ENCODE assay signal across 1 cellular context in the genomic region with DNA sequence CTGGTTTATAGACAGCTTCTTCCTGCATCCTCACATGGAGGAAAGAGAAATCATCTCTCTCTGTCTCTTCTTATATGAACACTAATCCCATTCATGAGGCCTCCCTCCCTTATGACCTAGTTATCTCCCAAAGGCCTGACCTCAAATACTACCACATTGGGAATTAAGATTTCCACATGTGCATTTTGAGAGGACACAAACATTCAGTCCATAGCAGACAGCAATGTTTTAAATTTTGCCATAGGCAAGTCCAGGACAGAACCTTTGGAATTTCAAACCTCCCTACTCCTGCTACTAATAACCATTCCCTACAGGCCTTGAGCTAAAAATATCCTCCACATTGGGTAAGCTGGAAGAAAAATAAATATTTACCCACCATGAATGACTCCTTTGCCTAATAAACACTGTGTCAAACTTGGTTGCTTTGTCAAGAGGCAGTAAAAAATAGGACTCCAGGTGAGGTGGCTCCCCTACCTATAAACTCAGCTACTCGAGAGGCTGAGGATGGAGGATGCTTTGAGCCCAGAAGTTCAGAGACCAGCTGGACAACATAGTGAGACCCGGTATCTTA.
A peak's percentile ranks its signal among the peaks of the same experiment; 100 is the strongest.
TF ChIP-seq lines count a peak whose summit lies in the region.

No MANE protein-coding gene starts in this region.

TF ChIP-seq in HepG2, 621 proteins besides CTCF, POLR2A, EP300 and RAD21 (continued from another document and continues in another):
- TF ChIP-seq ZEB1 (IDR thresholded peaks at IDR 0.05; ENCODE audit: insufficient replicate concordance, low read depth) (no peak), ZFP62 (CRISPR knock-in tag; IDR thresholded peaks at IDR 0.05) (no peak), DPF2 (CRISPR knock-in tag; IDR thresholded peaks at IDR 0.05; ENCODE audit: borderline replicate concordance, low read depth) (peak; percentile 61; the same call in 1 of the 2 replicates), ZNF382 (CRISPR knock-in tag; IDR thresholded peaks at IDR 0.05; ENCODE audit: borderline replicate concordance) (no peak), TERF1 (CRISPR knock-in tag; IDR thresholded peaks at IDR 0.05) (no peak), ZNF761 (CRISPR knock-in tag; conservative IDR thresholded peaks at IDR 0.05) (no peak), GMEB2 (CRISPR knock-in tag; IDR thresholded peaks at IDR 0.05; ENCODE audit: low read depth) (no peak), ZNF644 (CRISPR knock-in tag; IDR thresholded peaks at IDR 0.05; ENCODE audit: low read depth) (peak; percentile 39; the same call in 1 of the 2 replicates), AHDC1 (CRISPR knock-in tag; IDR thresholded peaks at IDR 0.05; ENCODE audit: borderline replicate concordance) (peak; percentile 96), ZNF7 (CRISPR knock-in tag; IDR thresholded peaks at IDR 0.05) (no peak), GLI4 (CRISPR knock-in tag; IDR thresholded peaks at IDR 0.05; ENCODE audit: borderline replicate concordance) (no peak), ZNF605 (CRISPR knock-in tag; IDR thresholded peaks at IDR 0.05) (no peak), ZNF709 (CRISPR knock-in tag; IDR thresholded peaks at IDR 0.05) (no peak), MATR3 (CRISPR knock-in tag; IDR thresholded peaks at IDR 0.05) (no peak), SMAD9 (CRISPR knock-in tag; IDR thresholded peaks at IDR 0.05) (no peak), ETV6 (CRISPR knock-in tag; conservative IDR thresholded peaks at IDR 0.05) (no peak), ARID5B (CRISPR knock-in tag; IDR thresholded peaks at IDR 0.05) (peak; percentile 95), ZBTB7A (CRISPR knock-in tag; IDR thresholded peaks at IDR 0.05) (no peak), HCFC1 (IDR thresholded peaks at IDR 0.05; ENCODE audit: low read depth, low read length) (no peak), ZNF331 (CRISPR knock-in tag; IDR thresholded peaks at IDR 0.05) (no peak), SOX6 (IDR thresholded peaks at IDR 0.05) (no peak), SOX6 (CRISPR knock-in tag; IDR thresholded peaks at IDR 0.05) (peak; percentile 82), ZKSCAN8 (CRISPR knock-in tag; IDR thresholded peaks at IDR 0.05; ENCODE audit: borderline replicate concordance) (no peak), THAP11 (CRISPR knock-in tag; IDR thresholded peaks at IDR 0.05) (peak; percentile 40; the same call in 1 of the 2 replicates), CEBPG (CRISPR knock-in tag; IDR thresholded peaks at IDR 0.05) (peak; percentile 74), BCL6 (CRISPR knock-in tag; IDR thresholded peaks at IDR 0.05) (peak; percentile 78), GPN1 (CRISPR knock-in tag; IDR thresholded peaks at IDR 0.05; ENCODE audit: borderline replicate concordance) (no peak), HOXA7 (CRISPR knock-in tag; IDR thresholded peaks at IDR 0.05) (no peak), ZNF782 (CRISPR knock-in tag; IDR thresholded peaks at IDR 0.05; ENCODE audit: borderline replicate concordance) (no peak), ZNF549 (CRISPR knock-in tag; IDR thresholded peaks at IDR 0.05) (no peak), ZSCAN21 (CRISPR knock-in tag; IDR thresholded peaks at IDR 0.05; ENCODE audit: borderline replicate concordance) (no peak), FOXK2 (IDR thresholded peaks at IDR 0.05) (no peak), NKX3-1 (CRISPR knock-in tag; IDR thresholded peaks at IDR 0.05) (no peak), ZNF614 (CRISPR knock-in tag; IDR thresholded peaks at IDR 0.05; ENCODE audit: borderline replicate concordance) (no peak), ZNF629 (CRISPR knock-in tag; conservative IDR thresholded peaks at IDR 0.05) (no peak), PHF21A (CRISPR knock-in tag; IDR thresholded peaks at IDR 0.05) (peak; percentile 23; the same call in 1 of the 2 replicates), FOXO1 (CRISPR knock-in tag; IDR thresholded peaks at IDR 0.05) (peak; percentile 69; the same call in 1 of the 2 replicates)
- TF ChIP-seq, protein P1, sequence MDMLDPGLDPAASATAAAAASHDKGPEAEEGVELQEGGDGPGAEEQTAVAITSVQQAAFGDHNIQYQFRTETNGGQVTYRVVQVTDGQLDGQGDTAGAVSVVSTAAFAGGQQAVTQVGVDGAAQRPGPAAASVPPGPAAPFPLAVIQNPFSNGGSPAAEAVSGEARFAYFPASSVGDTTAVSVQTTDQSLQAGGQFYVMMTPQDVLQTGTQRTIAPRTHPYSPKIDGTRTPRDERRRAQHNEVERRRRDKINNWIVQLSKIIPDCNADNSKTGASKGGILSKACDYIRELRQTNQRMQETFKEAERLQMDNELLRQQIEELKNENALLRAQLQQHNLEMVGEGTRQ (IDR thresholded peaks at IDR 0.05; ENCODE audit: low read depth, low read length): no peak
- TF ChIP-seq, protein P1 (CRISPR knock-in tag; IDR thresholded peaks at IDR 0.05; ENCODE audit: borderline replicate concordance): no peak
- TF ChIP-seq, protein P2, sequence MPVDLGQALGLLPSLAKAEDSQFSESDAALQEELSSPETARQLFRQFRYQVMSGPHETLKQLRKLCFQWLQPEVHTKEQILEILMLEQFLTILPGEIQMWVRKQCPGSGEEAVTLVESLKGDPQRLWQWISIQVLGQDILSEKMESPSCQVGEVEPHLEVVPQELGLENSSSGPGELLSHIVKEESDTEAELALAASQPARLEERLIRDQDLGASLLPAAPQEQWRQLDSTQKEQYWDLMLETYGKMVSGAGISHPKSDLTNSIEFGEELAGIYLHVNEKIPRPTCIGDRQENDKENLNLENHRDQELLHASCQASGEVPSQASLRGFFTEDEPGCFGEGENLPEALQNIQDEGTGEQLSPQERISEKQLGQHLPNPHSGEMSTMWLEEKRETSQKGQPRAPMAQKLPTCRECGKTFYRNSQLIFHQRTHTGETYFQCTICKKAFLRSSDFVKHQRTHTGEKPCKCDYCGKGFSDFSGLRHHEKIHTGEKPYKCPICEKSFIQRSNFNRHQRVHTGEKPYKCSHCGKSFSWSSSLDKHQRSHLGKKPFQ (CRISPR knock-in tag; IDR thresholded peaks at IDR 0.05; ENCODE audit: insufficient replicate concordance): no peak
- TF ChIP-seq, protein P3, sequence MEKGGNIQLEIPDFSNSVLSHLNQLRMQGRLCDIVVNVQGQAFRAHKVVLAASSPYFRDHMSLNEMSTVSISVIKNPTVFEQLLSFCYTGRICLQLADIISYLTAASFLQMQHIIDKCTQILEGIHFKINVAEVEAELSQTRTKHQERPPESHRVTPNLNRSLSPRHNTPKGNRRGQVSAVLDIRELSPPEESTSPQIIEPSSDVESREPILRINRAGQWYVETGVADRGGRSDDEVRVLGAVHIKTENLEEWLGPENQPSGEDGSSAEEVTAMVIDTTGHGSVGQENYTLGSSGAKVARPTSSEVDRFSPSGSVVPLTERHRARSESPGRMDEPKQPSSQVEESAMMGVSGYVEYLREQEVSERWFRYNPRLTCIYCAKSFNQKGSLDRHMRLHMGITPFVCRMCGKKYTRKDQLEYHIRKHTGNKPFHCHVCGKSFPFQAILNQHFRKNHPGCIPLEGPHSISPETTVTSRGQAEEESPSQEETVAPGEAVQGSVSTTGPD (CRISPR knock-in tag; IDR thresholded peaks at IDR 0.05): 0 out of 2 replicates have a peak, but pooled peaks have one; percentile 39
- TF ChIP-seq, protein P4, sequence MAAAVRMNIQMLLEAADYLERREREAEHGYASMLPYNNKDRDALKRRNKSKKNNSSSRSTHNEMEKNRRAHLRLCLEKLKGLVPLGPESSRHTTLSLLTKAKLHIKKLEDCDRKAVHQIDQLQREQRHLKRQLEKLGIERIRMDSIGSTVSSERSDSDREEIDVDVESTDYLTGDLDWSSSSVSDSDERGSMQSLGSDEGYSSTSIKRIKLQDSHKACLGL (CRISPR knock-in tag; IDR thresholded peaks at IDR 0.05): no peak
